In the genomic region with DNA sequence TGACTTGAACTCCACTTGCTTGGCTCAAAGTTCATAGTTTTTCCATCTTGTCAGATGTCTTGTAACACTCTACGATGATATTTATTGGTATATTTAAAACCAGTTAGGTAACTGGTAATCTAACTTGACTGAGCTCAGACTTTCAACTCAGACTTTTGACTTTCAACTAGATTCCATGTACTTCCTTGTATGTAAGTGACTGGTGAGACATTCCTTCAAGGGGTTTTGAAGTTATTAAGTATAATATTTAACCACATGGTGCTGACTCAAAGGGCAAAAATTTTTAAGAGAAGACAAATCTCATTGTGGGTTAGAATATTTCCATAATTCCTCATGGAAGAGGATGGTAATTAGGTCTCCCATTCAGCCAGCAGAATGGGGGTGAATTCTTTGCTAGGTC, we compare ENCODE assay signal across 31 cellular contexts.
A peak's percentile ranks its signal among the peaks of the same experiment; 100 is the strongest.
DNase-seq lines count a peak whose midpoint lies in the region; ATAC-seq, FAIRE-seq and TF ChIP-seq lines count a peak whose summit lies in the region.
"Had no signal": no experiment of that assay in that cellular context is flagged by ENCODE, and none has a peak within 500 bp of the region (broad histone marks: within the 10 kb centered on the region; RNA-seq: fewer than 3 reads in every experiment).

No MANE protein-coding gene starts in this region.

- H3K4me1 ChIP-seq in Caco-2, result peaks cover 61% of the 10 kb centered on the region
- H3K4me1 ChIP-seq in pancreas, result no peaks in the 10 kb centered on the region
- no peaks in the 10 kb centered on the region for H3K4me1 ChIP-seq in tibial artery
- H3K4me1 ChIP-seq in gastrocnemius medialis, result no peaks in the 10 kb centered on the region
- H3K4me1 ChIP-seq: left ventricle myocardium inferior, right lobe of liver, SJSA1, transverse colon had no signal

- CTCF ChIA-PET in Caco-2 (lab: Charles Lee), result no interaction called here

- 36 to 61% methylated on average over 1 of the region's 1 CpG for WGBS in pancreas, 2 donors

- DNase-seq in Caco-2 (peak in 1 of 2 experiments; percentile 24), RCC 7860 (ENCODE audit: low spot score) (peak; percentile 84), glomerular visceral epithelial cell (ENCODE audit: extremely low spot score) (peak; percentile 83), pancreas (no peak), DMS 273 (lab: John Stamatoyannopoulos, UW; ENCODE audit: unreplicated experiment) (no peak), tibial artery (no peak), gastrocnemius medialis (no peak), A172 (ENCODE audit: low spot score) (no peak)
- DNase-seq: activated CD4-positive, alpha-beta T cell treated with anti-CD3 and anti-CD28 coated beads, Interleukin-2, amount 10 ng/mL, durations not matched to agents 7 days and 5 days; activated gamma-delta T cell treated with Interleukin-2 at 50 U/mL for 16 hours; activated T-cell treated with anti-CD3 and anti-CD28 coated beads, Interleukin-2, amount 50 U/mL, for 24 hours; COR-L47; endodermal cell; left ventricle myocardium inferior; mesendoderm; NCI-H1048; NCI-H1694; NCI-H446; NCI-H774; right lobe of liver; stimulated activated CD4-positive, alpha-beta T cell treated with anti-CD3 and anti-CD28 coated beads, Interleukin-4, amount 100 ng/mL, for 1 hour; transverse colon had no signal

- H3K27ac ChIP-seq in pancreas (no peak overlapping the region), tibial artery (no peak overlapping the region), gastrocnemius medialis (no peak overlapping the region)
- H3K27ac ChIP-seq: BLaER1 treated with 17β-estradiol and CSF1 and Interleukin-3, amounts not matched to agents 10 nM and 100 nM; left ventricle myocardium inferior; right lobe of liver; SJSA1; transverse colon had no signal

- in situ Hi-C loops in gastrocnemius medialis (cut with MboI; ENCODE audit: low sequenced_read_pairs in 4 of 4), result no loop called here

- no peaks in the 10 kb centered on the region for H3K36me3 ChIP-seq in Caco-2 (ENCODE audit: control insufficient read depth, insufficient read depth, low read length)
- no peaks in the 10 kb centered on the region for H3K36me3 ChIP-seq in pancreas
- no peaks in the 10 kb centered on the region for H3K36me3 ChIP-seq in tibial artery
- H3K36me3 ChIP-seq in gastrocnemius medialis, result no peaks in the 10 kb centered on the region
- H3K36me3 ChIP-seq: BLaER1 treated with 17β-estradiol and CSF1 and Interleukin-3, amounts not matched to agents 10 nM and 100 nM; left ventricle myocardium inferior; right lobe of liver; SJSA1; transverse colon had no signal

- no peak for ATAC-seq in pancreas
- no peak for ATAC-seq in gastrocnemius medialis
- ATAC-seq: esophagus mucosa, HCT116, Panc1, right lobe of liver, WTC11 had no signal

- FAIRE-seq in RCC 7860 (lab: Jason Lieb, UNC), result peak; percentile 94
- FAIRE-seq in pancreas (lab: Jason Lieb, UNC), result peak; percentile 54

- no peaks in the 10 kb centered on the region for H3K27me3 Mint-ChIP-seq in Caco-2 (ENCODE audit: insufficient read depth, unreplicated experiment)
- H3K27me3 Mint-ChIP-seq: activated CD4-positive, alpha-beta T cell treated with anti-CD3 and anti-CD28 coated beads, Interleukin-2, amount 10 ng/mL, durations not matched to agents 7 days and 5 days; activated T-cell treated with anti-CD3 and anti-CD28 coated beads, Interleukin-2, amount 50 U/mL, for 24 hours; central memory CD8-positive, alpha-beta T cell; dendritic cell treated with granulocyte-macrophage colony-stimulating factor and Interleukin-4, amounts not matched to agents 40 ng/mL and 50 ng/mL, for 4 days; IgD-negative memory B cell had no signal

- intact Hi-C loops in Caco-2 (cut with micrococcal nuclease; ENCODE audit: unreplicated experiment) (no loop called here), pancreas (cut with DNase I) (no loop called here), tibial artery (cut with DNase I; ENCODE audit: low total_unique reads) (no loop called here), gastrocnemius medialis (cut with DNase I; ENCODE audit: low total_unique reads) (no loop called here)

- H3K4me3 Mint-ChIP-seq in Caco-2 (ENCODE audit: unreplicated experiment), result no peak overlapping the region
- H3K4me3 Mint-ChIP-seq: activated CD4-positive, alpha-beta T cell treated with anti-CD3 and anti-CD28 coated beads, Interleukin-2, amount 10 ng/mL, durations not matched to agents 7 days and 5 days; activated T-cell treated with anti-CD3 and anti-CD28 coated beads, Interleukin-2, amount 50 U/mL, for 24 hours; central memory CD8-positive, alpha-beta T cell; dendritic cell treated with granulocyte-macrophage colony-stimulating factor and Interleukin-4, amounts not matched to agents 40 ng/mL and 50 ng/mL, for 4 days; endodermal cell; IgD-negative memory B cell; WTC11 had no signal

- no peaks in the 10 kb centered on the region for H3K9me3 ChIP-seq in Caco-2
- H3K9me3 ChIP-seq in pancreas, result no peaks in the 10 kb centered on the region
- no peaks in the 10 kb centered on the region for H3K9me3 ChIP-seq in tibial artery
- no peaks in the 10 kb centered on the region for H3K9me3 ChIP-seq in gastrocnemius medialis
- H3K9me3 ChIP-seq: BLaER1 treated with 17β-estradiol and CSF1 and Interleukin-3, amounts not matched to agents 10 nM and 100 nM; left ventricle myocardium inferior; right lobe of liver; SJSA1; transverse colon had no signal

- no peaks in the 10 kb centered on the region for H3K27me3 ChIP-seq in Caco-2 (replicated peaks; ENCODE audit: control insufficient read depth, insufficient read depth, low read length)
- no peaks in the 10 kb centered on the region for H3K27me3 ChIP-seq in pancreas
- no peaks in the 10 kb centered on the region for H3K27me3 ChIP-seq in tibial artery
- H3K27me3 ChIP-seq in gastrocnemius medialis, result no peaks in the 10 kb centered on the region
- H3K27me3 ChIP-seq: BLaER1 treated with 17β-estradiol and CSF1 and Interleukin-3, amounts not matched to agents 10 nM and 100 nM; right lobe of liver; SJSA1; transverse colon had no signal

- TF ChIP-seq CTCF in Caco-2 (IDR thresholded peaks at IDR 0.05; ENCODE audit: insufficient read depth in 1 of 2, low read depth in 1 of 2, low read length in 1 of 2, severe bottlenecking in 1 of 2, unreplicated experiment in 1 of 2) (no peak), pancreas (IDR thresholded peaks at IDR 0.05) (no peak), tibial artery (IDR thresholded peaks at IDR 0.05) (no peak), gastrocnemius medialis (IDR thresholded peaks at IDR 0.05 in 4 of 5, conservative IDR thresholded peaks at IDR 0.05 in 1 of 5) (no peak)

- TF ChIP-seq POLR2A in gastrocnemius medialis (IDR thresholded peaks at IDR 0.05), result no peak

- H3K4me3 ChIP-seq in Caco-2 (ENCODE audit: low read depth, low read length) (no peak overlapping the region), pancreas (no peak overlapping the region), tibial artery (no peak overlapping the region), gastrocnemius medialis (no peak overlapping the region)
- H3K4me3 ChIP-seq: BLaER1 treated with 17β-estradiol and CSF1 and Interleukin-3, amounts not matched to agents 10 nM and 100 nM; left ventricle myocardium inferior; right lobe of liver; SJSA1; transverse colon had no signal

- H3K36me3 Mint-ChIP-seq in Caco-2 (ENCODE audit: insufficient read depth, unreplicated experiment), result no peaks in the 10 kb centered on the region
- H3K36me3 Mint-ChIP-seq: IgD-negative memory B cell, WTC11 had no signal

- POLR2A ChIA-PET in Caco-2 (lab: Charles Lee), result no interaction called here

- peaks cover 22% of the 10 kb centered on the region for H3K9me3 Mint-ChIP-seq in Caco-2 (ENCODE audit: unreplicated experiment)
- H3K9me3 Mint-ChIP-seq: activated CD4-positive, alpha-beta T cell treated with anti-CD3 and anti-CD28 coated beads, Interleukin-2, amount 10 ng/mL, durations not matched to agents 7 days and 5 days; dendritic cell treated with granulocyte-macrophage colony-stimulating factor and Interleukin-4, amounts not matched to agents 40 ng/mL and 50 ng/mL, for 4 days; endodermal cell; WTC11 had no signal

- peak overlapping the region; percentile 81 for H3K27ac Mint-ChIP-seq in Caco-2 (ENCODE audit: unreplicated experiment)
- H3K27ac Mint-ChIP-seq: activated CD4-positive, alpha-beta T cell treated with anti-CD3 and anti-CD28 coated beads, Interleukin-2, amount 10 ng/mL, durations not matched to agents 7 days and 5 days; activated T-cell treated with anti-CD3 and anti-CD28 coated beads, Interleukin-2, amount 50 U/mL, for 24 hours; dendritic cell treated with granulocyte-macrophage colony-stimulating factor and Interleukin-4, amounts not matched to agents 40 ng/mL and 50 ng/mL, for 4 days; endodermal cell; IgD-negative memory B cell; WTC11 had no signal

- BruUV-seq in Caco-2 (replicated peaks; lab: Mats Ljungman, UMichigan), result no TSS peak

- H3K4me1 Mint-ChIP-seq in Caco-2 (ENCODE audit: low read depth, unreplicated experiment), result peaks cover 31% of the 10 kb centered on the region
- H3K4me1 Mint-ChIP-seq: activated CD4-positive, alpha-beta T cell treated with anti-CD3 and anti-CD28 coated beads, Interleukin-2, amount 10 ng/mL, durations not matched to agents 7 days and 5 days; central memory CD8-positive, alpha-beta T cell; IgD-negative memory B cell had no signal

Comparison
In these comparisons a context has a peak if more than half of its experiments do, and no peak if none do; other contexts are left out.
1. DNase-seq: peak in RCC 7860 (single experiment) and glomerular visceral epithelial cell (single experiment); none in pancreas (0 of 6), DMS 273 (single experiment), tibial artery (0 of 2), gastrocnemius medialis (0 of 2) and A172 (single experiment).